In the genomic region with DNA sequence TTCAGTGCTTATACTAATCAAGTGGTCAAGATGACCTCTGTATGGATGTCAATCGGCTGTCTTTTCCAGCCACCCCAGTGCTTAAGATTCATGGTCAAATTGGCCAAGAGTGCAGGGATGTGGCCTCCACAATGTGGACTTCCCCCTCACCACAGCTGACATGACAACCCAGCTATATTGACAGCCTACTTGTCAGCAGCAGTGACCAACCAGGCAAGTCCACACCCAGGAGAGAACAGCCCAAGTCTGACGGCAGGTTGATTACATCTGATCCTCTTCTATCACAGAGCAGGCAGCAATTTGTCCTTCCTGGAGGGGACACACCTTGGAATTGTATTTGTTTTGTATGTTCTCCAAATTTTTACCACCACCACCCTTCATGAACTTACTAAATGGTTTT, we compare ENCODE assay signal across 22 cellular contexts. TPM values are rescaled to one million over a fixed set of nuclear protein-coding genes. Genes with fewer than 3 reads are reported as not detected.
DNase-seq lines count a peak whose midpoint lies in the region; ATAC-seq and TF ChIP-seq lines count a peak whose summit lies in the region.
"Had no signal": no experiment of that assay in that cellular context is flagged by ENCODE, and none has a peak within 500 bp of the region (broad histone marks: within the 10 kb centered on the region; RNA-seq: fewer than 3 reads in every experiment).

No MANE protein-coding gene starts in this region.

- H3K27ac ChIP-seq in left ventricle myocardium inferior (replicated peaks): peak overlapping the region; percentile 56
- H3K27ac ChIP-seq in right atrium auricular region: no peak overlapping the region
- peak overlapping the region; percentile 64 for H3K27ac ChIP-seq in colonic mucosa
- peak overlapping the region; percentile 49 to 68 (median 64) for H3K27ac ChIP-seq in transverse colon
- H3K27ac ChIP-seq in prostate gland: no peak overlapping the region
- H3K27ac ChIP-seq in upper lobe of right lung: no peak overlapping the region
- H3K27ac ChIP-seq: A549, BLaER1, HL-60, RWPE1, SJCRH30 had no signal

- in situ Hi-C loops in transverse colon (cut with MboI; ENCODE audit: low pct_ligation_motif_present in 1 of 4, low pct_unique_long_range_greater_than_20kb in 1 of 4, low sequenced_read_pairs in 3 of 4): no loop called here

- H3K9me3 ChIP-seq in left ventricle myocardium inferior (replicated peaks) (no peaks in the 10 kb centered on the region), right atrium auricular region (no peaks in the 10 kb centered on the region), colonic mucosa (no peaks in the 10 kb centered on the region), transverse colon (no peaks in the 10 kb centered on the region), prostate gland (no peaks in the 10 kb centered on the region), upper lobe of right lung (no peaks in the 10 kb centered on the region)
- H3K9me3 ChIP-seq: A549, BLaER1, SJCRH30 had no signal

- TF ChIP-seq EP300 in transverse colon (IDR thresholded peaks at IDR 0.05; ENCODE audit: low read depth): no peak

- peak overlapping the region in 1 of 2 donors; percentile 2 for H3K9ac ChIP-seq in colonic mucosa (ENCODE audit: low read depth in 2 of 2, low read length in 2 of 2)
- H3K9ac ChIP-seq: BLaER1 had no signal

- TF ChIP-seq CTCF in left ventricle myocardium inferior (IDR thresholded peaks at IDR 0.05; ENCODE audit: borderline replicate concordance) (no peak), right atrium auricular region (IDR thresholded peaks at IDR 0.05) (no peak), colonic mucosa (IDR thresholded peaks at IDR 0.05) (no peak), transverse colon (IDR thresholded peaks at IDR 0.05) (no peak), prostate gland (IDR thresholded peaks at IDR 0.05) (no peak), upper lobe of right lung (IDR thresholded peaks at IDR 0.05) (no peak)

- no peaks in the 10 kb centered on the region for H3K27me3 ChIP-seq in left ventricle myocardium inferior (ENCODE audit: low read depth)
- no peaks in the 10 kb centered on the region for H3K27me3 ChIP-seq in right atrium auricular region
- H3K27me3 ChIP-seq in colonic mucosa: no peaks in the 10 kb centered on the region
- no peaks in the 10 kb centered on the region for H3K27me3 ChIP-seq in transverse colon
- H3K27me3 ChIP-seq in prostate gland (replicated peaks; ENCODE audit: insufficient read depth): no peaks in the 10 kb centered on the region
- H3K27me3 ChIP-seq in upper lobe of right lung: no peaks in the 10 kb centered on the region
- H3K27me3 ChIP-seq: BLaER1, SJCRH30 had no signal

- ATAC-seq in upper lobe of right lung: no peak
- ATAC-seq: A549 had no signal

- WGBS in transverse colon (ENCODE audit: low coverage in 1 of 2), 2 donors: 55% methylated on average over 2 of the region's 2 CpGs; no CpG with 5 or more reads in 1 of the 2 donors
- 76% methylated on average over 2 of the region's 2 CpGs for WGBS in prostate gland

- no peak for DNase-seq in left ventricle myocardium inferior
- DNase-seq in right atrium auricular region (ENCODE audit: low spot score): no peak
- peak; percentile 77 for DNase-seq in colonic mucosa
- DNase-seq in myocyte (ENCODE audit: low read depth): peak; percentile 22
- DNase-seq in transverse colon: peak; percentile 74
- no peak for DNase-seq in prostate gland (ENCODE audit: low spot score)
- no peak for DNase-seq in NCI-H1417 treated with DMSO at 0.1 percent for 48 hours (lab: John Stamatoyannopoulos, UW)
- no peak for DNase-seq in upper lobe of right lung
- DNase-seq: CD4-positive, alpha-beta memory T cell; GF-D8; H7; HFFc6; NCI-H1417; NCI-H187 treated with DMSO at 0.1 percent for 48 hours; NCI-H226; NCI-H524; SJCRH30 had no signal

- intact Hi-C loops in left ventricle myocardium inferior (cut with micrococcal nuclease) (no loop called here), colonic mucosa (cut with DNase I) (no loop called here), transverse colon (cut with DNase I; ENCODE audit: low total_unique reads) (no loop called here), prostate gland (cut with DNase I) (no loop called here), upper lobe of right lung (cut with DNase I) (no loop called here)

- TF ChIP-seq POLR2A in transverse colon (IDR thresholded peaks at IDR 0.05) (no peak), prostate gland (IDR thresholded peaks at IDR 0.05) (no peak)

- H3K36me3 ChIP-seq in left ventricle myocardium inferior (peaks cover 52% of the 10 kb centered on the region), right atrium auricular region (peaks cover 19% of the 10 kb centered on the region), colonic mucosa (no peaks in the 10 kb centered on the region), transverse colon (peaks cover 0 to 28% (median 7%) of the 10 kb centered on the region in 4 donors), prostate gland (no peaks in the 10 kb centered on the region), upper lobe of right lung (peaks cover 59% of the 10 kb centered on the region)

- H3K4me1 ChIP-seq in left ventricle myocardium inferior (peaks cover 19% of the 10 kb centered on the region), right atrium auricular region (no peaks in the 10 kb centered on the region), colonic mucosa (no peaks in the 10 kb centered on the region), transverse colon (peaks cover 0 to 14% (median 0%) of the 10 kb centered on the region in 4 donors), prostate gland (replicated peaks) (no peaks in the 10 kb centered on the region), upper lobe of right lung (no peaks in the 10 kb centered on the region)
- H3K4me1 ChIP-seq: A549, BLaER1 had no signal

- no peak overlapping the region for H3K4me3 ChIP-seq in left ventricle myocardium inferior
- H3K4me3 ChIP-seq in right atrium auricular region: no peak overlapping the region
- no peak overlapping the region for H3K4me3 ChIP-seq in colonic mucosa
- no peak overlapping the region for H3K4me3 ChIP-seq in transverse colon
- H3K4me3 ChIP-seq in prostate gland: no peak overlapping the region
- no peak overlapping the region for H3K4me3 ChIP-seq in upper lobe of right lung
- H3K4me3 ChIP-seq: A549, BLaER1, SJCRH30 had no signal

RNA-seq across cellular contexts. Expression of a gene that starts 8.2 kb away (rescaled TPM):
- total RNA-seq in left ventricle myocardium inferior (not detected), right atrium auricular region (not detected), colonic mucosa (not detected), myocyte (not detected in 2 replicates), transverse colon (not detected), prostate gland (1 to 10 TPM in 1 of 2 donors, not detected in 1; 1.8 TPM), upper lobe of right lung (not detected)
- 1.0 TPM for polyA plus RNA-seq in myocyte (2012)
- total RNA-seq: HFFc6, HT1080 had no signal
- polyA plus RNA-seq: A549; CD4-positive, alpha-beta memory T cell had no signal

RNA-seq across cellular contexts. Expression of a gene that starts 38.7 kb away (rescaled TPM):
- total RNA-seq in left ventricle myocardium inferior (15.4 TPM), right atrium auricular region (10 to 100 TPM; 12.4 to 15.4 TPM), colonic mucosa (10 to 100 TPM; 22.9 to 28.8 TPM), myocyte (41.6 and 44.6 TPM in 2 replicates), transverse colon (10 to 100 TPM; 18.9 to 57.0 (median 41.7) TPM), prostate gland (10 to 100 TPM; 26.9 to 56.3 TPM), upper lobe of right lung (35.8 TPM)
- polyA plus RNA-seq in myocyte (2012): 27.4 TPM

RNA-seq across cellular contexts. Expression of a gene that starts 42.3 kb away (rescaled TPM):
- total RNA-seq in left ventricle myocardium inferior (13.8 TPM), right atrium auricular region (10 to 100 TPM; 11.3 to 15.4 TPM), colonic mucosa (10 to 100 TPM; 18.4 to 20.6 TPM), myocyte (20.0 and 23.0 TPM in 2 replicates), transverse colon (10 to 100 TPM; 17.2 to 29.6 (median 23.1) TPM), prostate gland (10 to 100 TPM; 17.3 to 23.0 TPM), upper lobe of right lung (14.2 TPM)
- polyA plus RNA-seq in myocyte (2012): 9.2 TPM

RNA-seq across cellular contexts. Expression of a gene that starts 42.6 kb away (rescaled TPM):
- total RNA-seq in left ventricle myocardium inferior (14.1 TPM), right atrium auricular region (1 to 10 TPM; 7.3 to 8.9 TPM), colonic mucosa (10 to 100 TPM in 1 of 2 donors, 1 to 10 TPM in 1; 9.2 to 10.2 TPM), myocyte (18.6 and 20.9 TPM in 2 replicates), transverse colon (10 to 100 TPM; 11.5 to 19.8 (median 16.0) TPM), prostate gland (10 to 100 TPM in 1 of 2 donors, 1 to 10 TPM in 1; 8.5 to 13.7 TPM), upper lobe of right lung (13.2 TPM)
- 10.9 TPM for polyA plus RNA-seq in myocyte (2012)

Comparison
In these comparisons a context has a peak if more than half of its experiments do, and no peak if none do; other contexts are left out.
1. H3K27ac ChIP-seq: peak in left ventricle myocardium inferior (single experiment), colonic mucosa (single experiment) and transverse colon (4 of 4); none in right atrium auricular region (0 of 2), prostate gland (0 of 2) and upper lobe of right lung (single experiment).
2. DNase-seq: peak in colonic mucosa (single experiment), myocyte (single experiment) and transverse colon (single experiment); none in left ventricle myocardium inferior (single experiment), right atrium auricular region (single experiment), prostate gland (single experiment), NCI-H1417 treated with DMSO at 0.1 percent for 48 hours (single experiment) and upper lobe of right lung (single experiment).